1 cellular context compared by ENCODE assay signal in the genomic region with DNA sequence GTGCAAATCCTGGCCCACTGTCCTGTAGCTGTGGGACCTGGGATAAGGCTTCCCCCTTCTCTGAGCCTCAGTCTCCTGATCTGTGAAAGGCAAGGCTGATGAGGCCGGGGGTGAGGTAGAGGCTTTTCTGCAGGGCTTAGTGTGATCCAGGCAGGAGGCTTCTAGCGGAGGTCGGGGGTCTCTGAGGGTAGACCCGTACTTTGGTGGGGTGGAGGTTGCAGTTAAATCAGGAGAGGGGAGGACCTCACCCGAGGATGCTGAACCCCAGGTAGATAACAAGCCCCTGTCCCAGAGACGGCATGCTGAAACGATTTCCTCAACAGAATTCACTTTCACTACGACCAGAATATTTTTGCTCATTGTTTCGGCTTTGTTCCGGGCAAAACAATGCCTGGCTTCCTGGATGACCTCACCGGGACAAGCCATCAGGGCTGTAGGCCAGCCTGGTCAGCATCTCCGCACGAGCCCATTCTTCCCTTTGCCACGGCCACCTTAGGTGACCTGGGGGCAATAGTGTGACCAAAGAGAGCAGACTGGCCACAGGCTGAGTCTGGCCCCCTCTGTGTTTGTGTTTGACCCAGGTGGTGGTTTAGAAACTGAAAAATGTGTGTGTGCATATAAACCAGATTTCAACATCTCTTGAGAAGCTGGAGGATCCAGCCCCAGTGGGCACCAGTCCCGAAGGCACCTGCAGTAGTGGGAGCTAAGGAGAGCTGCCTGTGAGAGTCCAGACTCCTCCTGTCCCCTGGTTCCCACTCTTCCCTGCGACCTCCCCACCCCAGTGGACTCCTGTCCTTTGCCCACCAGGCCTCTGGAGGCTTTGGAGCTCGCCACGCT.
TF ChIP-seq lines count a peak whose summit lies in the region.

No MANE protein-coding gene starts in this region.

TF ChIP-seq in IMR-90, 13 proteins besides CTCF, POLR2A, EP300 and RAD21 (continued from another document):
- TF ChIP-seq CEBPB (IDR thresholded peaks at IDR 0.05; ENCODE audit: low read depth, low read length), result no peak
- no peak for TF ChIP-seq NFE2L2 (IDR thresholded peaks at IDR 0.05; ENCODE audit: low read depth, low read length)
- no peak for TF ChIP-seq BHLHE40 (IDR thresholded peaks at IDR 0.05; ENCODE audit: low read depth, low read length)
- no peak for TF ChIP-seq MAFK (IDR thresholded peaks at IDR 0.05; ENCODE audit: low read depth, low read length)
TF ChIP-seq in IMR-90: peak in this region for 0.
